ENCODE assay signal across 10 cellular contexts in genomic region chr20:36775196-36775595, GRCh38. TPM values are rescaled to one million over a fixed set of nuclear protein-coding genes. Genes with fewer than 3 reads are reported as not detected.
A peak's percentile ranks its signal among the peaks of the same experiment; 100 is the strongest.
DNase-seq lines count a peak whose midpoint lies in the region; ATAC-seq and TF ChIP-seq lines count a peak whose summit lies in the region.
"Had no signal": no experiment of that assay in that cellular context is flagged by ENCODE, and none has a peak within 500 bp of the region (broad histone marks: within the 10 kb centered on the region; RNA-seq: fewer than 3 reads in every experiment).

No MANE protein-coding gene starts in this region.

- H3K9me3 Mint-ChIP-seq in activated CD4-positive, alpha-beta T cell treated with anti-CD3 and anti-CD28 coated beads, Interleukin-2, amount 10 ng/mL, durations not matched to agents 7 days and 5 days, result no peaks in the 10 kb centered on the region

- no peaks in the 10 kb centered on the region for H3K27me3 ChIP-seq in right atrium auricular region
- H3K27me3 ChIP-seq in stomach, result no peaks in the 10 kb centered on the region
- H3K27me3 ChIP-seq: ovary had no signal

- no peak for TF ChIP-seq POLR2A in stomach (IDR thresholded peaks at IDR 0.05)

- H3K27ac ChIP-seq in right atrium auricular region (peak overlapping the region; percentile 95 to 99), stomach (peak overlapping the region in 4 of 5 donors; percentile 97 to 98 (median 98))

- H3K36me3 Mint-ChIP-seq in activated CD4-positive, alpha-beta T cell treated with anti-CD3 and anti-CD28 coated beads, Interleukin-2, amount 10 ng/mL, durations not matched to agents 7 days and 5 days (ENCODE audit: low read depth), result peaks cover 7% of the 10 kb centered on the region
- H3K36me3 Mint-ChIP-seq in T-helper 17 cell (ENCODE audit: low read depth), result no peaks in the 10 kb centered on the region

- no peak for TF ChIP-seq CTCF in right atrium auricular region (IDR thresholded peaks at IDR 0.05)
- no peak for TF ChIP-seq CTCF in stomach (IDR thresholded peaks at IDR 0.05)

- peaks cover 35% of the 10 kb centered on the region for H3K4me1 Mint-ChIP-seq in activated CD4-positive, alpha-beta T cell treated with anti-CD3 and anti-CD28 coated beads, Interleukin-2, amount 10 ng/mL, durations not matched to agents 7 days and 5 days
- H3K4me1 Mint-ChIP-seq in T-helper 17 cell, result peaks cover 19% of the 10 kb centered on the region

- H3K36me3 ChIP-seq in right atrium auricular region, result no peaks in the 10 kb centered on the region
- H3K36me3 ChIP-seq in stomach, result peaks cover 0 to 6% (median 1%) of the 10 kb centered on the region in 4 donors
- H3K36me3 ChIP-seq: ovary had no signal

- intact Hi-C loops in stomach (cut with DNase I; ENCODE audit: low total_unique reads), result no loop called here

- no peak for TF ChIP-seq EP300 in stomach (IDR thresholded peaks at IDR 0.05)

- no peak for DNase-seq in activated CD4-positive, alpha-beta T cell treated with anti-CD3 and anti-CD28 coated beads, Interleukin-2, amount 10 ng/mL, durations not matched to agents 7 days and 5 days
- DNase-seq in activated CD4-positive, alpha-beta T cell treated with anti-CD3 and anti-CD28 coated beads, Interleukin-2, amount 50 U/mL, for 48 hours, result no peak
- DNase-seq in T-helper 17 cell (no peak), right atrium auricular region (ENCODE audit: low spot score) (no peak), stomach (no peak), NCI-H2107 (lab: John Stamatoyannopoulos, UW) (no peak)
- DNase-seq in effector CD4-positive, alpha-beta T cell, result no peak
- DNase-seq: ACHN had no signal

- H3K27me3 Mint-ChIP-seq in activated CD4-positive, alpha-beta T cell treated with anti-CD3 and anti-CD28 coated beads, Interleukin-2, amount 10 ng/mL, durations not matched to agents 7 days and 5 days, result peaks cover 2% of the 10 kb centered on the region
- peaks cover 5% of the 10 kb centered on the region for H3K27me3 Mint-ChIP-seq in T-helper 17 cell

- H3K4me3 Mint-ChIP-seq in activated CD4-positive, alpha-beta T cell treated with anti-CD3 and anti-CD28 coated beads, Interleukin-2, amount 10 ng/mL, durations not matched to agents 7 days and 5 days, result peak overlapping the region; percentile 88
- peak overlapping the region; percentile 98 for H3K4me3 Mint-ChIP-seq in T-helper 17 cell

- CTCF ChIA-PET in activated CD4-positive, alpha-beta T cell treated with anti-CD3 and anti-CD28 coated beads, Interleukin-2, amount 10 ng/mL, durations not matched to agents 7 days and 5 days (lab: Charles Lee), result interaction anchor here (1.0 to 2.4 kb wide), 3 partner anchors 9 to 40 kb away, joined by 6 to 16 read pairs (median 10); no protein-coding TSS in a partner anchor

- WGBS in stomach, 5 donors, result 60 to 73% (median 68%) methylated on average over 2 of the region's 2 CpGs

- H3K27ac Mint-ChIP-seq in activated CD4-positive, alpha-beta T cell treated with anti-CD3 and anti-CD28 coated beads, Interleukin-2, amount 10 ng/mL, durations not matched to agents 7 days and 5 days, result peak overlapping the region; percentile 79
- peak overlapping the region; percentile 98 for H3K27ac Mint-ChIP-seq in T-helper 17 cell

- ATAC-seq in T-helper 17 cell, result no peak
- ATAC-seq in GM19328 (IDR thresholded peaks at IDR 0.05; ENCODE audit: unreplicated experiment), result no peak

- H3K9me3 ChIP-seq in T-helper 17 cell (ENCODE audit: control insufficient read depth, low read length, poor library complexity, severe bottlenecking) (no peaks in the 10 kb centered on the region), right atrium auricular region (no peaks in the 10 kb centered on the region), stomach (no peaks in the 10 kb centered on the region)
- H3K9me3 ChIP-seq: ovary had no signal

- no peak overlapping the region for H3K4me3 ChIP-seq in right atrium auricular region
- no peak overlapping the region for H3K4me3 ChIP-seq in stomach
- H3K4me3 ChIP-seq: ovary had no signal

- H3K4me1 ChIP-seq in right atrium auricular region, result peaks cover 0 to 23% of the 10 kb centered on the region in 2 donors
- H3K4me1 ChIP-seq in stomach, result peaks cover 13 to 35% (median 27%) of the 10 kb centered on the region in 4 donors

- POLR2A ChIA-PET in activated CD4-positive, alpha-beta T cell treated with anti-CD3 and anti-CD28 coated beads, Interleukin-2, amount 10 ng/mL, durations not matched to agents 7 days and 5 days (lab: Charles Lee), result no interaction called here

RNA-seq across cellular contexts. Expression of gene DSN1, which starts 1.6 kb away (rescaled TPM):
- total RNA-seq in activated CD4-positive, alpha-beta T cell treated with anti-CD3 and anti-CD28 coated beads, Interleukin-2, amount 10 ng/mL, durations not matched to agents 7 days and 5 days, result 10 to 100 TPM; 33.5 to 35.3 TPM
- total RNA-seq in T-helper 17 cell, result 1 to 10 TPM; 9.0 to 9.7 TPM
- 1 to 10 TPM; 3.1 to 6.3 TPM for total RNA-seq in right atrium auricular region
- total RNA-seq in stomach, result 10 to 100 TPM in 2 of 5 donors, 1 to 10 TPM in 3; 1.3 to 18.9 (median 7.2) TPM
- polyA plus RNA-seq in stomach, result 10 to 100 TPM in 1 of 3 donors, 1 to 10 TPM in 2; 8.0 to 11.8 (median 8.1) TPM

RNA-seq across cellular contexts. Expression of gene NDRG3, which starts 29.3 kb away (rescaled TPM):
- 10 to 100 TPM; 32.8 to 41.2 TPM for total RNA-seq in activated CD4-positive, alpha-beta T cell treated with anti-CD3 and anti-CD28 coated beads, Interleukin-2, amount 10 ng/mL, durations not matched to agents 7 days and 5 days
- total RNA-seq in T-helper 17 cell (10 to 100 TPM; 25.5 to 26.0 TPM), right atrium auricular region (10 to 100 TPM; 19.7 to 33.9 TPM), stomach (10 to 100 TPM in 1 of 5 donors, 1 to 10 TPM in 4; 5.8 to 91.6 (median 7.6) TPM)
- 10 to 100 TPM; 14.6 to 21.7 (median 16.1) TPM for polyA plus RNA-seq in stomach
